In genomic region chr18:28189400-28190239, GRCh38 we compare ENCODE assay signal across 8 cellular contexts.
DNase-seq lines count a peak whose midpoint lies in the region; ATAC-seq and TF ChIP-seq lines count a peak whose summit lies in the region.

No MANE protein-coding gene starts in this region.

- peak; percentile 63 for TF ChIP-seq CTCF in 22Rv1 (IDR thresholded peaks at IDR 0.05)
- TF ChIP-seq CTCF in tibial artery (IDR thresholded peaks at IDR 0.05), result peak; percentile 47 to 60

- H3K4me3 ChIP-seq in SK-N-MC (no peak overlapping the region), tibial artery (no peak overlapping the region)

- ATAC-seq in HG02981 (IDR thresholded peaks at IDR 0.05; ENCODE audit: unreplicated experiment), result peak; percentile 79

- H3K27me3 ChIP-seq in tibial artery, result no peaks in the 10 kb centered on the region

- no peaks in the 10 kb centered on the region for H3K4me1 ChIP-seq in tibial artery

- H3K9me3 ChIP-seq in SK-N-MC (ENCODE audit: low read depth, low read length) (no peaks in the 10 kb centered on the region), tibial artery (no peaks in the 10 kb centered on the region)

- H3K27ac ChIP-seq in 22Rv1 (no peak overlapping the region), SK-N-MC (no peak overlapping the region), tibial artery (no peak overlapping the region)

- no peaks in the 10 kb centered on the region for H3K36me3 ChIP-seq in SK-N-MC (ENCODE audit: insufficient read depth, low read length)
- H3K36me3 ChIP-seq in tibial artery, result no peaks in the 10 kb centered on the region

- peak; percentile 36 for DNase-seq in ELF-1 (ENCODE audit: low read depth, low spot score)
- peak; percentile 1 for DNase-seq in SK-N-MC (ENCODE audit: low read depth, low spot score)
- peak; percentile 44 for DNase-seq in globus pallidus (ENCODE audit: low spot score)
- no peak for DNase-seq in tibial artery
- no peak for DNase-seq in GOT3 (lab: John Stamatoyannopoulos, UW)
- no peak for DNase-seq in stimulated activated CD4-positive, alpha-beta T cell treated with anti-CD3 and anti-CD28 coated beads, Interleukin-12 subunit alpha, Interleukin-12 subunit beta, amount 100 ng/mL, for 4 hours

- intact Hi-C loops in tibial artery (cut with DNase I; ENCODE audit: low total_unique reads), result no loop called here

- H3K9ac ChIP-seq in SK-N-MC (ENCODE audit: insufficient read length), result no peak overlapping the region

Comparison
In these comparisons a context has a peak if more than half of its experiments do, and no peak if none do; other contexts are left out.
1. DNase-seq: peak in ELF-1 (single experiment), SK-N-MC (single experiment) and globus pallidus (single experiment); none in tibial artery (0 of 2), GOT3 (single experiment) and stimulated activated CD4-positive, alpha-beta T cell treated with anti-CD3 and anti-CD28 coated beads, Interleukin-12 subunit alpha, Interleukin-12 subunit beta, amount 100 ng/mL, for 4 hours (single experiment).